ENCODE assay signal across 9 cellular contexts in genomic region chr11:117998201-117998579, GRCh38. TPM values are rescaled to one million over a fixed set of nuclear protein-coding genes. Genes with fewer than 3 reads are reported as not detected.
A peak's percentile ranks its signal among the peaks of the same experiment; 100 is the strongest.
DNase-seq lines count a peak whose midpoint lies in the region; ATAC-seq and TF ChIP-seq lines count a peak whose summit lies in the region.
"Had no signal": no experiment of that assay in that cellular context is flagged by ENCODE, and none has a peak within 500 bp of the region (broad histone marks: within the 10 kb centered on the region; RNA-seq: fewer than 3 reads in every experiment).

No MANE protein-coding gene starts in this region.

- peak; percentile 60 for ATAC-seq in HG02678 (IDR thresholded peaks at IDR 0.05; ENCODE audit: unreplicated experiment)

- H3K36me3 ChIP-seq in Karpas-422 (ENCODE audit: insufficient read depth, low read length) (peaks cover 8% of the 10 kb centered on the region), ascending aorta (no peaks in the 10 kb centered on the region)

- no peak for TF ChIP-seq CTCF in ascending aorta (IDR thresholded peaks at IDR 0.05)

- no peak overlapping the region for H3K4me2 ChIP-seq in Karpas-422 (ENCODE audit: low read depth, low read length, poor library complexity, severe bottlenecking)

- no peaks in the 10 kb centered on the region for H3K27me3 Mint-ChIP-seq in activated naive CD4-positive, alpha-beta T cell treated with anti-CD3 and anti-CD28 coated beads, Interleukin-2, amount 50 U/mL, for 24 hours

- H3K4me3 Mint-ChIP-seq in activated naive CD4-positive, alpha-beta T cell treated with anti-CD3 and anti-CD28 coated beads, Interleukin-2, amount 50 U/mL, for 24 hours, result no peak overlapping the region

- peaks cover 79% of the 10 kb centered on the region for H3K4me1 Mint-ChIP-seq in activated naive CD4-positive, alpha-beta T cell treated with anti-CD3 and anti-CD28 coated beads, Interleukin-2, amount 50 U/mL, for 24 hours

- no peaks in the 10 kb centered on the region for H3K9me3 ChIP-seq in Karpas-422 (ENCODE audit: low read length)
- H3K9me3 ChIP-seq in ascending aorta, result no peaks in the 10 kb centered on the region

- peak overlapping the region; percentile 48 for H3K27ac Mint-ChIP-seq in activated naive CD4-positive, alpha-beta T cell treated with anti-CD3 and anti-CD28 coated beads, Interleukin-2, amount 50 U/mL, for 24 hours

- peak overlapping the region; percentile 26; the same call in 1 of the 2 replicates for H3K27ac ChIP-seq in Karpas-422 (ENCODE audit: low read length)
- H3K27ac ChIP-seq in ascending aorta, result no peak overlapping the region

- no peaks in the 10 kb centered on the region for H3K9me2 ChIP-seq in Karpas-422 (replicated peaks; ENCODE audit: insufficient read depth, low read length)

- peaks cover 27% of the 10 kb centered on the region for H3K4me1 ChIP-seq in Karpas-422 (ENCODE audit: low read length)
- no peaks in the 10 kb centered on the region for H3K4me1 ChIP-seq in ascending aorta

- H3K27me3 ChIP-seq in Karpas-422 (ENCODE audit: low read length) (no peaks in the 10 kb centered on the region), ascending aorta (no peaks in the 10 kb centered on the region)

- H3K9me3 Mint-ChIP-seq in activated naive CD4-positive, alpha-beta T cell treated with anti-CD3 and anti-CD28 coated beads, Interleukin-2, amount 50 U/mL, for 24 hours, result no peaks in the 10 kb centered on the region

- no peak overlapping the region for H3K4me3 ChIP-seq in Karpas-422 (ENCODE audit: low read length)
- no peak overlapping the region for H3K4me3 ChIP-seq in ascending aorta

- H4K20me1 ChIP-seq in Karpas-422 (ENCODE audit: insufficient read depth, low read depth, low read length), result no peaks in the 10 kb centered on the region

- no peaks in the 10 kb centered on the region for H3K79me2 ChIP-seq in Karpas-422 (ENCODE audit: low read length)

- H3K36me3 Mint-ChIP-seq in activated naive CD4-positive, alpha-beta T cell treated with anti-CD3 and anti-CD28 coated beads, Interleukin-2, amount 50 U/mL, for 24 hours, result peaks cover 27% of the 10 kb centered on the region

- intact Hi-C loops in ascending aorta (cut with DNase I), result no loop called here

- no peak for DNase-seq in activated naive CD4-positive, alpha-beta T cell (lab: John Stamatoyannopoulos, UW)
- DNase-seq in Karpas-422 (no peak), DMS 273 treated with DMSO at 0.1 percent for 48 hours (lab: John Stamatoyannopoulos, UW) (no peak), ascending aorta (ENCODE audit: low spot score in 2 of 2) (no peak), hypothalamus (lab: John Stamatoyannopoulos, UW) (no peak)
- DNase-seq in effector CD4-positive, alpha-beta T cell, result no peak

- H3K9ac ChIP-seq in Karpas-422 (ENCODE audit: low read length), result peak overlapping the region; percentile 20; the same call in 1 of the 2 replicates

- H2AFZ ChIP-seq in Karpas-422 (ENCODE audit: low read length), result no peak overlapping the region

RNA-seq across cellular contexts. Expression of gene IL10RA, which starts 12.0 kb away (rescaled TPM):
- total RNA-seq in Karpas-422 (2014; rRNA removed; shearing (Covaris generic); ENCODE audit: low replicate concordance), result 25.5 and 49.8 TPM in 2 replicates
- total RNA-seq in ascending aorta, result 38.6 TPM
- total RNA-seq: LHCN-M2 had no signal
